30 cellular contexts compared by ENCODE assay signal in genomic region chr3:179164857-179165256, GRCh38.
"Had no signal": no experiment of that assay in that cellular context is flagged by ENCODE, and none has a peak within 500 bp of the region (broad histone marks: within the 10 kb centered on the region; RNA-seq: fewer than 3 reads in every experiment).

No MANE protein-coding gene starts in this region.

- H3K9me3 ChIP-seq: colonic mucosa, esophagus muscularis mucosa, gastroesophageal sphincter, mucosa of descending colon, prostate gland, right atrium auricular region, thoracic aorta, transverse colon, upper lobe of right lung, uterus had no signal

- H3K27ac ChIP-seq: colonic mucosa, esophagus muscularis mucosa, foreskin keratinocyte, gastroesophageal sphincter, heart left ventricle, hepatocyte, prostate gland, right atrium auricular region, thoracic aorta, transverse colon, upper lobe of right lung, uterus had no signal

- H3K4me1 ChIP-seq: colonic mucosa, foreskin keratinocyte, prostate gland had no signal

- H3K4me3 ChIP-seq: colonic mucosa, esophagus muscularis mucosa, gastroesophageal sphincter, heart left ventricle, hepatocyte, lung, mucosa of descending colon, prostate gland, right atrium auricular region, smooth muscle cell, thoracic aorta, transverse colon, upper lobe of right lung, uterus had no signal

- H3K27ac Mint-ChIP-seq: mesothelial cell of epicardium; stimulated activated naive CD8-positive, alpha-beta T cell treated with anti-CD3 and anti-CD28 coated beads, Interleukin-15, Interleukin-2, amounts not matched to agents 100 ng/mL and 50 ng/mL, for 24 hours had no signal

- H3K4me3 Mint-ChIP-seq: mesothelial cell of epicardium; nephron; stimulated activated memory B cell treated with anti-CD40 and anti-IgM and Interleukin-4, amounts not matched to agents 10 μg/mL and 1 μg/mL and 100 μg/mL, for 72 hours; stimulated activated naive CD8-positive, alpha-beta T cell treated with anti-CD3 and anti-CD28 coated beads, Interleukin-15, Interleukin-2, amounts not matched to agents 100 ng/mL and 50 ng/mL, for 24 hours had no signal

- H3K4me1 Mint-ChIP-seq: mesothelial cell of epicardium had no signal

- H3K27me3 Mint-ChIP-seq: naive thymus-derived CD4-positive, alpha-beta T cell; stimulated activated memory B cell treated with anti-CD40 and anti-IgM and Interleukin-4, amounts not matched to agents 10 μg/mL and 1 μg/mL and 100 μg/mL, for 72 hours; stimulated activated naive CD8-positive, alpha-beta T cell treated with anti-CD3 and anti-CD28 coated beads, Interleukin-15, Interleukin-2, amounts not matched to agents 100 ng/mL and 50 ng/mL, for 24 hours had no signal

- DNase-seq: colonic mucosa; dermis blood vessel endothelial cell; effector memory CD4-positive, alpha-beta T cell; foreskin keratinocyte; heart left ventricle; kidney; mesenchymal stem cell; mucosa of descending colon; naive thymus-derived CD4-positive, alpha-beta T cell; nucleus accumbens; stimulated activated CD4-positive, alpha-beta T cell treated with anti-CD3 and anti-CD28 coated beads, Interleukin-12 subunit alpha, Interleukin-12 subunit beta, amount 100 ng/mL, for 4 hours; stimulated activated CD4-positive, alpha-beta T cell treated with anti-CD3 and anti-CD28 coated beads, Interleukin-2, amount 100 ng/mL, for 24 hours; stimulated activated CD4-positive, alpha-beta T cell treated with anti-CD3 and anti-CD28 coated beads, Interleukin-4, amount 100 ng/mL, for 24 hours; transverse colon; upper lobe of right lung; uterus had no signal

- H3K4me2 ChIP-seq: hepatocyte, smooth muscle cell had no signal

- H3K27me3 ChIP-seq: colonic mucosa, esophagus muscularis mucosa, foreskin keratinocyte, gastroesophageal sphincter, heart left ventricle, hepatocyte, right atrium auricular region, transverse colon, upper lobe of right lung, uterus had no signal

- H3K36me3 ChIP-seq: colonic mucosa, esophagus muscularis mucosa, gastroesophageal sphincter, heart left ventricle, prostate gland, right atrium auricular region, thoracic aorta, transverse colon, upper lobe of right lung, uterus had no signal

- H2AFZ ChIP-seq: hepatocyte had no signal

- ATAC-seq: foreskin keratinocyte; gastroesophageal sphincter; heart left ventricle; left lobe of liver; mucosa of descending colon; naive thymus-derived CD4-positive, alpha-beta T cell; sciatic nerve; stimulated activated memory B cell treated with anti-CD40 and anti-IgM and Interleukin-4, amounts not matched to agents 10 μg/mL and 1 μg/mL and 100 μg/mL, for 72 hours; upper lobe of right lung had no signal
